ENCODE assay signal across 27 cellular contexts in genomic region chr18:78525364-78526111, GRCh38.
A peak's percentile ranks its signal among the peaks of the same experiment; 100 is the strongest.
DNase-seq lines count a peak whose midpoint lies in the region; ATAC-seq and FAIRE-seq lines count a peak whose summit lies in the region.
"Had no signal": no experiment of that assay in that cellular context is flagged by ENCODE, and none has a peak within 500 bp of the region (broad histone marks: within the 10 kb centered on the region; RNA-seq: fewer than 3 reads in every experiment).

No MANE protein-coding gene starts in this region.

- DNase-seq in MV-4-11 (lab: John Stamatoyannopoulos, UW) (peak; percentile 26), non-pigmented ciliary epithelial cell (ENCODE audit: low read depth) (peak; percentile 38), Right ventricle myocardium inferior (ENCODE audit: missing footprints) (no peak), A172 (ENCODE audit: low spot score) (no peak)
- DNase-seq in activated effector memory CD4-positive, alpha-beta T cell treated with anti-CD3 and anti-CD28 coated beads, Interleukin-2, amount 50 U/mL, for 16 hours: no peak
- DNase-seq: activated CD4-positive, alpha-beta T cell treated with anti-CD3 and anti-CD28 coated beads for 4 hours; activated CD8-positive, alpha-beta memory T cell treated with anti-CD3 and anti-CD28 coated beads for 24 hours; activated gamma-delta T cell; activated naive CD8-positive, alpha-beta T cell treated with anti-CD3 and anti-CD28 coated beads, Interleukin-2, amount 10 ng/mL, durations not matched to agents 7 days and 5 days; C1 segment of cervical spinal cord; Calu3; DND-41; effector CD8-positive, alpha-beta T cell; erythroblast; foreskin melanocyte; left cardiac atrium; NCI-H2029 treated with DMSO at 0.1 percent for 48 hours; NCI-H226; NCI-H748 treated with DMSO at 0.1 percent for 48 hours; OCI-M1; right lobe of liver; stimulated activated CD4-positive, alpha-beta T cell treated with anti-CD3 and anti-CD28 coated beads, Interleukin-4, amount 100 ng/mL, for 24 hours had no signal

- FAIRE-seq in endometrium (lab: Jason Lieb, UNC): peak; percentile 85
- FAIRE-seq: H1 had no signal

- ATAC-seq in GM19452 (IDR thresholded peaks at IDR 0.05; ENCODE audit: unreplicated experiment) (peak; percentile 49), Right ventricle myocardium inferior (no peak), GM21786 (IDR thresholded peaks at IDR 0.05; ENCODE audit: unreplicated experiment) (no peak)
- ATAC-seq: left cardiac atrium; right lobe of liver; stimulated activated effector memory CD8-positive, alpha-beta T cell treated with anti-CD3 and anti-CD28 coated beads, Interleukin-12 subunit alpha, Interleukin-12 subunit beta, amount 100 ng/mL, for 72 hours had no signal

- intact Hi-C loops in Right ventricle myocardium inferior (cut with DNase I): no loop called here

Comparison
In these comparisons a context has a peak if more than half of its experiments do, and no peak if none do; other contexts are left out.
1. DNase-seq: peak in MV-4-11 (single experiment) and non-pigmented ciliary epithelial cell (single experiment); none in Right ventricle myocardium inferior (single experiment), activated effector memory CD4-positive, alpha-beta T cell treated with anti-CD3 and anti-CD28 coated beads, Interleukin-2, amount 50 U/mL, for 16 hours (single experiment) and A172 (single experiment).